ENCODE assay signal across 9 cellular contexts in genomic region chr11:578276-579035, GRCh38. TPM values are rescaled to one million over a fixed set of nuclear protein-coding genes. Genes with fewer than 3 reads are reported as not detected.
DNase-seq lines count a peak whose midpoint lies in the region; ATAC-seq, FAIRE-seq and TF ChIP-seq lines count a peak whose summit lies in the region.
"Had no signal": no experiment of that assay in that cellular context is flagged by ENCODE, and none has a peak within 500 bp of the region (broad histone marks: within the 10 kb centered on the region; RNA-seq: fewer than 3 reads in every experiment).

No MANE protein-coding gene starts in this region.

- no peaks in the 10 kb centered on the region for H3K36me3 Mint-ChIP-seq in chondrocyte (ENCODE audit: low read depth)
- H3K36me3 Mint-ChIP-seq in naive B cell, result no peaks in the 10 kb centered on the region

- no peak for ATAC-seq in naive B cell (ENCODE audit: low read depth in 2 of 2)
- ATAC-seq in HG03521 (IDR thresholded peaks at IDR 0.05; ENCODE audit: unreplicated experiment), result no peak

- H3K4me3 Mint-ChIP-seq in chondrocyte (ENCODE audit: unreplicated experiment), result peak overlapping the region; percentile 84
- H3K4me3 Mint-ChIP-seq in naive B cell, result peak overlapping the region; percentile 65 to 93 (median 85)

- H2AFZ ChIP-seq in Loucy (ENCODE audit: low read length), result no peak overlapping the region

- peaks cover 40 to 55% (median 49%) of the 10 kb centered on the region in 10 experiments for H3K4me1 ChIP-seq in BLaER1 treated with 17β-estradiol and CSF1 and Interleukin-3, amounts not matched to agents 10 nM and 100 nM
- H3K4me1 ChIP-seq in Loucy (ENCODE audit: insufficient read depth, low read length, poor library complexity, severe bottlenecking), result peaks cover 35% of the 10 kb centered on the region

- H3K79me2 ChIP-seq in Loucy (ENCODE audit: insufficient read depth, low read length), result peaks cover 67% of the 10 kb centered on the region

- H3K9me3 ChIP-seq in BLaER1 treated with 17β-estradiol and CSF1 and Interleukin-3, amounts not matched to agents 10 nM and 100 nM (replicated peaks in 1 of 11), result no peaks in the 10 kb centered on the region
- H3K9me3 ChIP-seq in Loucy (ENCODE audit: insufficient read depth, low read depth, low read length), result no peaks in the 10 kb centered on the region

- peaks cover 65 to 82% (median 69%) of the 10 kb centered on the region in 11 experiments for H4K20me1 ChIP-seq in BLaER1 treated with 17β-estradiol and CSF1 and Interleukin-3, amounts not matched to agents 10 nM and 100 nM
- peaks cover 59% of the 10 kb centered on the region for H4K20me1 ChIP-seq in Loucy (ENCODE audit: insufficient read depth, low read length, poor library complexity, severe bottlenecking)

- H3K9me2 ChIP-seq in Loucy (replicated peaks; ENCODE audit: low read depth, low read length), result no peaks in the 10 kb centered on the region

- H3F3A ChIP-seq in Loucy (ENCODE audit: low read depth), result no peaks in the 10 kb centered on the region

- H3K4me1 Mint-ChIP-seq in chondrocyte (ENCODE audit: low read depth) (peaks cover 49% of the 10 kb centered on the region), naive B cell (peaks cover 25 to 54% (median 49%) of the 10 kb centered on the region in 3 donors)

- H3K4me2 ChIP-seq in BLaER1 treated with 17β-estradiol and CSF1 and Interleukin-3, amounts not matched to agents 10 nM and 100 nM, result peak overlapping the region; percentile 87 to 100 (median 98)
- H3K4me2 ChIP-seq in Loucy (ENCODE audit: low read depth, low read length, poor library complexity, severe bottlenecking), result peak overlapping the region; percentile 100

- peaks cover 23 to 59% (median 46%) of the 10 kb centered on the region in 11 experiments for H3K36me3 ChIP-seq in BLaER1 treated with 17β-estradiol and CSF1 and Interleukin-3, amounts not matched to agents 10 nM and 100 nM
- peaks cover 15% of the 10 kb centered on the region; the same call in 1 of the 2 replicates for H3K36me3 ChIP-seq in Loucy (ENCODE audit: insufficient read depth, low read length)

- H3K27me3 Mint-ChIP-seq in chondrocyte (ENCODE audit: low read depth) (no peaks in the 10 kb centered on the region), naive B cell (peaks cover 0 to 15% (median 15%) of the 10 kb centered on the region in 3 donors)

- H3K27me3 ChIP-seq in BLaER1 treated with 17β-estradiol and CSF1 and Interleukin-3, amounts not matched to agents 10 nM and 100 nM, result peaks cover 8 to 18% (median 16%) of the 10 kb centered on the region in 11 experiments; a peak in 21 of 22 replicates
- H3K27me3 ChIP-seq in Loucy (ENCODE audit: insufficient read depth, low read length, poor library complexity, severe bottlenecking), result no peaks in the 10 kb centered on the region

- H3K9ac ChIP-seq in BLaER1 treated with 17β-estradiol and CSF1 and Interleukin-3, amounts not matched to agents 10 nM and 100 nM, result peak overlapping the region; percentile 96 to 100 (median 99); a peak in 21 of 22 replicates
- peak overlapping the region; percentile 97 for H3K9ac ChIP-seq in Loucy (ENCODE audit: low read depth, low read length, poor library complexity, severe bottlenecking)

- DNase-seq in chondrocyte (ENCODE audit: low spot score) (no peak), naive B cell (no peak), SKM-1 (lab: John Stamatoyannopoulos, UW; ENCODE audit: unreplicated experiment) (no peak), D721Med (ENCODE audit: insufficient read length, low spot score) (no peak), dermis blood vessel endothelial cell (no peak)
- DNase-seq: NCI-H524 treated with DMSO at 0.1 percent for 48 hours had no signal

- H3K27ac Mint-ChIP-seq in chondrocyte (ENCODE audit: unreplicated experiment), result peak overlapping the region; percentile 85
- peak overlapping the region in 5 of 6 donors; percentile 27 to 52 (median 38) for H3K27ac Mint-ChIP-seq in naive B cell

- FAIRE-seq in D721Med (lab: Jason Lieb, UNC), result no peak

- H3K9me3 Mint-ChIP-seq in chondrocyte (ENCODE audit: low read depth) (no peaks in the 10 kb centered on the region), naive B cell (no peaks in the 10 kb centered on the region)

- no peak for TF ChIP-seq CTCF in Loucy (conservative IDR thresholded peaks at IDR 0.05; ENCODE audit: low read length)
- no peak for TF ChIP-seq CTCF in chondrocyte (IDR thresholded peaks at IDR 0.05)
- no peak for TF ChIP-seq CTCF in D721Med (IDR thresholded peaks at IDR 0.05; ENCODE audit: insufficient read depth, missing control alignments)

- H3K27ac ChIP-seq in BLaER1 treated with 17β-estradiol and CSF1 and Interleukin-3, amounts not matched to agents 10 nM and 100 nM, result peak overlapping the region in 2 of 11 experiments; percentile 34 to 99; a peak in 1 of 22 replicates

- peak overlapping the region; percentile 82 to 100 (median 93); a peak in 18 of 20 replicates for H3K4me3 ChIP-seq in BLaER1 treated with 17β-estradiol and CSF1 and Interleukin-3, amounts not matched to agents 10 nM and 100 nM
- H3K4me3 ChIP-seq in Loucy (ENCODE audit: low read length, poor library complexity, severe bottlenecking), result peak overlapping the region; percentile 93

RNA-seq across cellular contexts. Expression of gene PHRF1, which starts 2.2 kb away (rescaled TPM):
- 24.6 to 34.1 TPM (median 25.9 TPM) in 3 replicates for total RNA-seq in chondrocyte
- 10 to 100 TPM in 1 of 6 donors, 1 to 10 TPM in 5; 2.3 to 16.4 (median 5.2) TPM for polyA plus RNA-seq in naive B cell (ENCODE audit: low read depth in 6 of 6)
- 27.7 and 31.4 TPM in 2 replicates for total RNA-seq in dermis blood vessel endothelial cell

RNA-seq across cellular contexts. Expression of gene RASSF7, which starts 17.7 kb away (rescaled TPM):
- 20.0 to 31.3 TPM (median 28.7 TPM) in 3 replicates for total RNA-seq in chondrocyte
- polyA plus RNA-seq in naive B cell (ENCODE audit: low read depth in 6 of 6), result 10 to 100 TPM; 17.3 to 31.5 (median 23.5) TPM
- 21.3 and 25.2 TPM in 2 replicates for total RNA-seq in dermis blood vessel endothelial cell

RNA-seq across cellular contexts. Expression of gene LMNTD2, which starts 17.9 kb away (rescaled TPM):
- total RNA-seq in chondrocyte (3.8 to 6.1 TPM (median 5.5 TPM) in 3 replicates), dermis blood vessel endothelial cell (1.3 and 2.6 TPM in 2 replicates)
- polyA plus RNA-seq in naive B cell (ENCODE audit: low read depth in 6 of 6), result 1 to 10 TPM; 2.1 to 4.8 (median 2.9) TPM

RNA-seq across cellular contexts. Expression of gene IRF7, which starts 37.3 kb away (rescaled TPM):
- total RNA-seq in chondrocyte (6.5 to 11.4 TPM (median 7.7 TPM) in 3 replicates), dermis blood vessel endothelial cell (16.8 and 24.2 TPM in 2 replicates)
- polyA plus RNA-seq in naive B cell (ENCODE audit: low read depth in 6 of 6), result 10 to 100 TPM; 28.5 to 89.8 (median 50.2) TPM

RNA-seq across cellular contexts. Expression of gene LRRC56, which starts 41.1 kb away (rescaled TPM):
- total RNA-seq in chondrocyte (2.6 to 2.9 TPM (median 2.7 TPM) in 3 replicates), dermis blood vessel endothelial cell (0.56 and 0.68 TPM in 2 replicates)
- polyA plus RNA-seq in naive B cell (ENCODE audit: low read depth in 6 of 6), result 1 to 10 TPM in 2 of 6 donors, under 1 TPM in 3, not detected in 1; 0.66 to 1.6 (median 0.92) TPM
